9 cellular contexts compared by ENCODE assay signal in the genomic region with DNA sequence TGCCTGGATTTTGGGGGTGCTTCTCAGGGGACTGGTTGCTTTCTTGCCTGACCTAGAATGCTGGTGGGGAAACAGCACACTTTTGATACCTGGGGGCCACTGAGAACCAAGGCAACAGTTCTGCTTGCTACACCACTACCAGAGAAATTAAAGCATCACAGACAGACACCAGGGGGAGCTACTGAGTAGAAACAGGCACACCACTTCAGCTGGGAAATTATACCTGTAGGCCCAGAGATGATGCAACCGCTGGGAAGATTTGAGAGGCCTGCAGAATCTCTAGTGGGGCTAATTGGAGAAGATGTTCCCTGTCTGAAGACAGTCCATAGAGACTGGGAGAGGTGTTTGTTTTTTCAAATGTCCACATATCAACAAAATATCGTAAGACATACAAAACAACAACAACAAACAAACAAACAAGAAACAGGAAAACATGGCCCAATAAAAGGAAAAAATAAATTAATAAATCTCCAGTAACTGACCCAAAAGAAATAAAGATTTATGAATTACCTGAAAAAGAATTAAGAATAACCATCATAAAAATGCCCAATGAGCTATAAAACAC.
DNase-seq lines count a peak whose midpoint lies in the region; ATAC-seq and TF ChIP-seq lines count a peak whose summit lies in the region.
"Had no signal": no experiment of that assay in that cellular context is flagged by ENCODE, and none has a peak within 500 bp of the region (broad histone marks: within the 10 kb centered on the region; RNA-seq: fewer than 3 reads in every experiment).

No MANE protein-coding gene starts in this region.

- TF ChIP-seq CTCF in HFF-Myc (IDR thresholded peaks at IDR 0.05; ENCODE audit: low read depth, low read length, missing control alignments) (peak; percentile 74), WI38 (IDR thresholded peaks at IDR 0.05; ENCODE audit: low read depth, low read length) (peak; percentile 64)

- no peak for ATAC-seq in GM18519 (IDR thresholded peaks at IDR 0.05; ENCODE audit: low FRiP score, unreplicated experiment)

- H3K4me3 ChIP-seq in HFF-Myc (replicated peaks; ENCODE audit: low read depth, low read length) (no peak overlapping the region), WI38 (ENCODE audit: low read depth, low read length) (no peak overlapping the region)
- H3K4me3 ChIP-seq: BLaER1 had no signal

- DNase-seq in NCI-H2107 treated with DMSO at 0.1 percent for 48 hours (lab: John Stamatoyannopoulos, UW; ENCODE audit: unreplicated experiment) (peak; percentile 31), NCI-H2107 (lab: John Stamatoyannopoulos, UW) (no peak), HFF-Myc (ENCODE audit: extremely low read depth, low read depth) (peak; percentile 44), NCI-H2081 treated with DMSO at 0.1 percent for 48 hours (lab: John Stamatoyannopoulos, UW) (peak; percentile 34), fibroblast of the conjunctiva (ENCODE audit: low read depth) (peak; percentile 56), non-pigmented ciliary epithelial cell (ENCODE audit: low read depth) (peak; percentile 30)
